In genomic region chr2:127885780-127886592, GRCh38 we compare ENCODE assay signal across 8 cellular contexts. TPM values are rescaled to one million over a fixed set of nuclear protein-coding genes. Genes with fewer than 3 reads are reported as not detected.
A peak's percentile ranks its signal among the peaks of the same experiment; 100 is the strongest.
DNase-seq lines count a peak whose midpoint lies in the region; ATAC-seq, FAIRE-seq and TF ChIP-seq lines count a peak whose summit lies in the region.
"Not testable (repeated sequence)": the region's sequence is repeated elsewhere in the genome, so short reads cannot be mapped to it uniquely, and the experiment has no call there.

Gene AMMECR1L (minus strand): TSS chr2:127885956. CDS start chr2:127874234, 11,722 bp downstream.

- peak; percentile 97 for FAIRE-seq in pancreas (lab: Jason Lieb, UNC)

- DNase-seq in GM12865 (ENCODE audit: low read depth) (peak; percentile 77), NCI-H1092 treated with DMSO at 0.1 percent for 48 hours (lab: John Stamatoyannopoulos, UW) (peak; percentile 17), T-helper 22 cell (ENCODE audit: low read depth) (peak; percentile 62), amniotic epithelial cell (ENCODE audit: low read depth) (peak; percentile 78), cardiac septum (ENCODE audit: low spot score) (peak; percentile 92), pancreas (peak; percentile 80 to 86 (median 84))

- H3K27me3 ChIP-seq in pancreas: not testable (repeated sequence)

- not testable (repeated sequence) for H3K36me3 ChIP-seq in pancreas

- H3K4me3 ChIP-seq in GM12865 (ENCODE audit: low read depth, low read length) (peak within 1 kb of the TSS; percentile 71), pancreas (peak within 1 kb of the TSS; percentile 42 to 59 (median 53))

- intact Hi-C loops in cardiac septum (cut with DNase I): loop anchor here (10.0 kb wide), 1 partner anchor 349 kb away; no protein-coding TSS in a partner anchor
- intact Hi-C loops in pancreas (cut with DNase I): not testable (repeated sequence)

- ATAC-seq in HG02623 (IDR thresholded peaks at IDR 0.05; ENCODE audit: unreplicated experiment) (peak; percentile 88), pancreas (peak; percentile 93 to 98 (median 94))

- H3K4me1 ChIP-seq in pancreas: peaks cover 6 to 27% (median 17%) of the 10 kb centered on the region in 3 donors

- H3K27ac ChIP-seq in pancreas (peak within 1 kb of the TSS; percentile 75 to 91 (median 86)), temporal lobe (ENCODE audit: low read depth, low read length) (peak within 1 kb of the TSS; percentile 57)

- not testable (repeated sequence) for H3K9me3 ChIP-seq in pancreas

- not testable (repeated sequence) for TF ChIP-seq CTCF in GM12865 (IDR thresholded peaks at IDR 0.05; ENCODE audit: insufficient read depth, low read depth, low read length, missing control alignments); pancreas (IDR thresholded peaks at IDR 0.05)

- 1% methylated on average over 49 to 76 of the region's 85 CpGs for WGBS in pancreas, 2 donors

RNA-seq across cellular contexts. Expression of gene AMMECR1L, which starts in this region (rescaled TPM):
- 11.8 TPM for total RNA-seq in cardiac septum
- 1 to 10 TPM; 5.1 to 8.7 (median 5.6) TPM for total RNA-seq in pancreas
- 1 to 10 TPM; 6.3 to 8.9 TPM for polyA plus RNA-seq in pancreas
- total RNA-seq in temporal lobe: 13.5 TPM

Comparison
In these comparisons a context has a peak if more than half of its experiments do, and no peak if none do; other contexts are left out.
1. Peak in every context shown above with its lines: DNase-seq, ATAC-seq, H3K4me3 ChIP-seq and H3K27ac ChIP-seq.
2. DNase-seq: peak in every context shown above with its lines; median percentile 92 in cardiac septum; 84 in pancreas; 78 in amniotic epithelial cell; 77 in GM12865; 62 in T-helper 22 cell; 17 in NCI-H1092 treated with DMSO at 0.1 percent for 48 hours.